In the genomic region with DNA sequence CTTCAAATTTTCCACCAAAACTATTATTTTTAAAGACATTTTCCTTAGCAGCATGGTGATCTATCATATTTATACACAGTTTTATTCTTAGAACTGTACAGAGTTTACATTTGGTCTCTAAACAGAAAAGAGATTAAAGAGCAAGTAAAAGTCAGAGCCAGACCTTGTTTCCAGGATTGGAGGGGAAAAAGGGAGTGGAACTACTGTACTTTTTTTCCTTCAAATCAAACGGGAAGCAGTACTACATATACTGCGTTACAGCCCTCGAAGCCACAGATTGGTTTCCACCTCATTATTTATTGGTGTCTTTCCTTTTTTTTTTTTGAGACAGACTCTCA, we compare ENCODE assay signal across 20 cellular contexts. TPM values are rescaled to one million over a fixed set of nuclear protein-coding genes. Genes with fewer than 3 reads are reported as not detected.
DNase-seq lines count a peak whose midpoint lies in the region; ATAC-seq and TF ChIP-seq lines count a peak whose summit lies in the region.
"Had no signal": no experiment of that assay in that cellular context is flagged by ENCODE, and none has a peak within 500 bp of the region (broad histone marks: within the 10 kb centered on the region; RNA-seq: fewer than 3 reads in every experiment).

No MANE protein-coding gene starts in this region.

- 40% methylated on average over 3 of the region's 3 CpGs for WGBS in right cardiac atrium
- no CpG with 5 or more reads among the region's 3 CpGs for WGBS in mesendoderm (ENCODE audit: extremely low coverage, insufficient coverage, low lambda C conversion rate)

- H3K9me3 Mint-ChIP-seq in brain (peaks cover 6 to 15% (median 11%) of the 10 kb centered on the region in 5 experiments), type B pancreatic cell (no peaks in the 10 kb centered on the region)

- H3K9me3 ChIP-seq in right cardiac atrium (ENCODE audit: control insufficient read depth, low read length), result no peaks in the 10 kb centered on the region
- H3K9me3 ChIP-seq: ovary, right lobe of liver had no signal

- H3K4me3 Mint-ChIP-seq in brain (peak overlapping the region in 4 of 5 experiments; percentile 11 to 55 (median 22)), type B pancreatic cell (peak overlapping the region; percentile 2)
- H3K4me3 Mint-ChIP-seq: activated CD4-positive, alpha-beta T cell treated with anti-CD3 and anti-CD28 coated beads, Interleukin-2, amount 10 ng/mL, durations not matched to agents 24 days and 14 days; activated naive CD4-positive, alpha-beta T cell treated with anti-CD3 and anti-CD28 coated beads, Interleukin-2, amount 10 ng/mL, durations not matched to agents 7 days and 5 days; activated T-cell treated with anti-CD3 and anti-CD28 coated beads, Interleukin-2, amount 50 U/mL, for 72 hours had no signal

- H3K27ac ChIP-seq in right cardiac atrium (ENCODE audit: low read length) (peak overlapping the region; percentile 37), mesendoderm (ENCODE audit: low read depth, low read length) (no peak overlapping the region)
- H3K27ac ChIP-seq: ovary, right lobe of liver had no signal

- H3K36me3 Mint-ChIP-seq in brain, result peaks cover 35% of the 10 kb centered on the region
- peaks cover 25% of the 10 kb centered on the region for H3K36me3 Mint-ChIP-seq in type B pancreatic cell
- H3K36me3 Mint-ChIP-seq: activated naive CD4-positive, alpha-beta T cell treated with anti-CD3 and anti-CD28 coated beads, Interleukin-2, amount 10 ng/mL, durations not matched to agents 7 days and 5 days had no signal

- no peaks in the 10 kb centered on the region for H3K27me3 ChIP-seq in right cardiac atrium (ENCODE audit: control insufficient read depth, insufficient read depth)
- no peaks in the 10 kb centered on the region for H3K27me3 ChIP-seq in mesendoderm (ENCODE audit: insufficient read depth, low read length, poor library complexity)
- H3K27me3 ChIP-seq: ovary, right lobe of liver had no signal

- H3K9ac ChIP-seq in mesendoderm (ENCODE audit: low read length), result no peak overlapping the region

- H2BK5ac ChIP-seq in mesendoderm (ENCODE audit: low read length), result no peak overlapping the region

- no peak overlapping the region for H3K4ac ChIP-seq in mesendoderm (ENCODE audit: low read depth, low read length)

- H3K79me1 ChIP-seq in mesendoderm (ENCODE audit: low read length), result no peaks in the 10 kb centered on the region

- no peak for ATAC-seq in right cardiac atrium
- no peak for ATAC-seq in Right ventricle myocardium inferior
- ATAC-seq in omental fat pad (ENCODE audit: low FRiP score), result no peak
- no peak for ATAC-seq in GM21526 (IDR thresholded peaks at IDR 0.05; ENCODE audit: low FRiP score, unreplicated experiment)
- ATAC-seq: activated T-cell treated with anti-CD3 and anti-CD28 coated beads, Interleukin-2, amount 50 U/mL, for 72 hours had no signal

- no peaks in the 10 kb centered on the region for H3K36me3 ChIP-seq in mesendoderm (ENCODE audit: control insufficient read depth, insufficient read depth, low read length)
- H3K36me3 ChIP-seq: ovary, right lobe of liver had no signal

- H3K4me1 ChIP-seq in right cardiac atrium (ENCODE audit: control insufficient read depth, insufficient read depth, low read length) (peaks cover 2% of the 10 kb centered on the region), mesendoderm (ENCODE audit: control insufficient read depth, low read depth, low read length) (no peaks in the 10 kb centered on the region)

- peaks cover 85% of the 10 kb centered on the region for H3K79me2 ChIP-seq in mesendoderm (ENCODE audit: control insufficient read depth, insufficient read depth, low read length)

- H3K27me3 Mint-ChIP-seq in brain (peaks cover 3% of the 10 kb centered on the region), type B pancreatic cell (no peaks in the 10 kb centered on the region)

- H2AK5ac ChIP-seq in mesendoderm (ENCODE audit: low read length), result no peak overlapping the region

- no peak overlapping the region for H4K5ac ChIP-seq in mesendoderm (ENCODE audit: low read length)

- no peak overlapping the region for H4K8ac ChIP-seq in mesendoderm (ENCODE audit: low read depth, low read length)

- peak overlapping the region; percentile 17 for H3K56ac ChIP-seq in mesendoderm (ENCODE audit: low read length)

- no peak overlapping the region for H2BK120ac ChIP-seq in mesendoderm (ENCODE audit: low read depth, low read length)

- H3K4me3 ChIP-seq in right cardiac atrium (ENCODE audit: low read length), result no peak overlapping the region
- no peak overlapping the region for H3K4me3 ChIP-seq in mesendoderm (ENCODE audit: low read length)
- H3K4me3 ChIP-seq: ovary, right lobe of liver had no signal

- H3K27ac Mint-ChIP-seq in brain, result peak overlapping the region in 4 of 5 experiments; percentile 1 to 75 (median 30)
- peak overlapping the region; percentile 11 for H3K27ac Mint-ChIP-seq in type B pancreatic cell
- H3K27ac Mint-ChIP-seq: activated CD4-positive, alpha-beta T cell treated with anti-CD3 and anti-CD28 coated beads, Interleukin-2, amount 10 ng/mL, durations not matched to agents 24 days and 14 days; activated naive CD4-positive, alpha-beta T cell treated with anti-CD3 and anti-CD28 coated beads, Interleukin-2, amount 10 ng/mL, durations not matched to agents 7 days and 5 days; activated T-cell treated with anti-CD3 and anti-CD28 coated beads, Interleukin-2, amount 50 U/mL, for 72 hours had no signal

- intact Hi-C loops in right cardiac atrium (cut with DNase I) (loop anchor here in 1 of 4 donors (10.0 kb wide), 1 partner anchor 51 kb away; no protein-coding TSS in a partner anchor), Right ventricle myocardium inferior (cut with DNase I) (no loop called here)

- no peak overlapping the region for H3K4me2 ChIP-seq in mesendoderm (ENCODE audit: low read length)

- TF ChIP-seq CTCF in brain (conservative IDR thresholded peaks at IDR 0.05) (no peak), type B pancreatic cell (conservative IDR thresholded peaks at IDR 0.05) (no peak), omental fat pad (IDR thresholded peaks at IDR 0.05) (no peak)

- no peak overlapping the region for H3K18ac ChIP-seq in mesendoderm (ENCODE audit: low read length)

- no peak for DNase-seq in right cardiac atrium
- no peak for DNase-seq in Right ventricle myocardium inferior (ENCODE audit: missing footprints)
- DNase-seq in mesendoderm, result no peak
- no peak for DNase-seq in type B pancreatic cell (ENCODE audit: extremely low spot score, unreplicated experiment)
- no peak for DNase-seq in omental fat pad (ENCODE audit: low spot score)
- DNase-seq in EL, result no peak
- DNase-seq: activated CD4-positive, alpha-beta T cell treated with anti-CD3 and anti-CD28 coated beads, Interleukin-2, amount 10 ng/mL, durations not matched to agents 24 days and 14 days; activated naive CD4-positive, alpha-beta T cell treated with anti-CD3 and anti-CD28 coated beads, Interleukin-2, amount 10 ng/mL, durations not matched to agents 7 days and 5 days; activated T-cell treated with anti-CD3 and anti-CD28 coated beads, Interleukin-2, amount 50 U/mL, for 72 hours; amygdala; caudate nucleus; H7; hypothalamus; KG1; NCI-H774; ovary; right lobe of liver had no signal

- no peak overlapping the region for H3K23ac ChIP-seq in mesendoderm (ENCODE audit: low read length)

- H2BK15ac ChIP-seq in mesendoderm (replicated peaks; ENCODE audit: low read depth), result no peak overlapping the region

- H3K4me1 Mint-ChIP-seq in brain (peaks cover 74% of the 10 kb centered on the region), type B pancreatic cell (ENCODE audit: unreplicated experiment) (peaks cover 48% of the 10 kb centered on the region)
- H3K4me1 Mint-ChIP-seq: activated CD4-positive, alpha-beta T cell treated with anti-CD3 and anti-CD28 coated beads, Interleukin-2, amount 10 ng/mL, durations not matched to agents 24 days and 14 days; activated naive CD4-positive, alpha-beta T cell treated with anti-CD3 and anti-CD28 coated beads, Interleukin-2, amount 10 ng/mL, durations not matched to agents 7 days and 5 days had no signal

RNA-seq across cellular contexts. Expression of gene TJP1, which starts 6.6 kb away (rescaled TPM):
- total RNA-seq in right cardiac atrium, result 100 to 1,000 TPM; 118 to 131 (median 120) TPM
- polyA plus RNA-seq in right cardiac atrium, result 36.6 TPM
- total RNA-seq in Right ventricle myocardium inferior, result 111 TPM
- 27.9 TPM for polyA plus RNA-seq in brain (ENCODE audit: insufficient read depth, low read depth, low replicate concordance)
- 107 TPM for polyA plus RNA-seq in mesendoderm (2013, experiment 1 of 2)
- 108 TPM for polyA plus RNA-seq in mesendoderm (2013, experiment 2 of 2)
- total RNA-seq in type B pancreatic cell (ENCODE audit: low replicate concordance), result 89.3 and 111 TPM in 2 replicates
- 100 to 1,000 TPM in 1 of 4 donors, 10 to 100 TPM in 3; 88.0 to 165 (median 93.9) TPM for total RNA-seq in omental fat pad
- total RNA-seq: activated CD4-positive, alpha-beta T cell treated with anti-CD3 and anti-CD28 coated beads, Interleukin-2, amount 10 ng/mL, durations not matched to agents 24 days and 14 days; T-helper 1 cell treated with Interleukin-12 subunit alpha and Interleukin-12 subunit beta and Interleukin-4 antibody, amounts not matched to agents 30 ng/mL and 1 ng/mL, for 36 hours had no signal
